8 cellular contexts compared by ENCODE assay signal in the genomic region with DNA sequence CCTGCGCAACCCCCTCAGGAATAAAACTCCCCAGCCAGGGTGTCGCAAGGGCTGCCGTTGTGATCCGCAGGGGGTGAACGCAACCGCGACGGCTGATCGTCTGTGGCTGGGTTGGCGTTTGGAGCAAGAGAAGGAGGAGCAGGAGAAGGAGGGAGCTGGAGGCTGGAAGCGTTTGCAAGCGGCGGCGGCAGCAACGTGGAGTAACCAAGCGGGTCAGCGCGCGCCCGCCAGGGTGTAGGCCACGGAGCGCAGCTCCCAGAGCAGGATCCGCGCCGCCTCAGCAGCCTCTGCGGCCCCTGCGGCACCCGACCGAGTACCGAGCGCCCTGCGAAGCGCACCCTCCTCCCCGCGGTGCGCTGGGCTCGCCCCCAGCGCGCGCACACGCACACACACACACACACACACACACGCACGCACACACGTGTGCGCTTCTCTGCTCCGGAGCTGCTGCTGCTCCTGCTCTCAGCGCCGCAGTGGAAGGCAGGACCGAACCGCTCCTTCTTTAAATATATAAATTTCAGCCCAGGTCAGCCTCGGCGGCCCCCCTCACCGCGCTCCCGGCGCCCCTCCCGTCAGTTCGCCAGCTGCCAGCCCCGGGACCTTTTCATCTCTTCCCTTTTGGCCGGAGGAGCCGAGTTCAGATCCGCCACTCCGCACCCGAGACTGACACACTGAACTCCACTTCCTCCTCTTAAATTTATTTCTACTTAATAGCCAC. TPM values are rescaled to one million over a fixed set of nuclear protein-coding genes. Genes with fewer than 3 reads are reported as not detected.
DNase-seq lines count a peak whose midpoint lies in the region; ATAC-seq and TF ChIP-seq lines count a peak whose summit lies in the region.

No MANE protein-coding gene starts in this region.

- no peak overlapping the region for H3K4me3 Mint-ChIP-seq in activated B cell treated with CpG ODN at 0.5 μM for 24 hours

- peaks cover 2% of the 10 kb centered on the region for H3K36me3 Mint-ChIP-seq in activated B cell treated with CpG ODN at 0.5 μM for 24 hours (ENCODE audit: low read depth)

- peaks cover 46% of the 10 kb centered on the region for H3K4me1 Mint-ChIP-seq in activated B cell treated with CpG ODN at 0.5 μM for 24 hours

- POLR2A ChIA-PET in activated B cell treated with CpG ODN at 0.5 μM for 24 hours (lab: Charles Lee) = interaction anchor here (0.9 to 1.4 kb wide), 5 partner anchors 8 to 844 kb away, joined by 3 to 6 read pairs (median 5); a partner anchor contains a TSS

- H3K9me3 ChIP-seq in mucosa of descending colon (no peaks in the 10 kb centered on the region), thyroid gland (no peaks in the 10 kb centered on the region)

- peak; percentile 76 for ATAC-seq in HG02759 (IDR thresholded peaks at IDR 0.05; ENCODE audit: unreplicated experiment)
- peak; percentile 76 for ATAC-seq in activated B cell treated with CpG ODN at 0.5 μM for 24 hours (ENCODE audit: low read depth)
- peak; percentile 82 for ATAC-seq in mucosa of descending colon

- TF ChIP-seq CTCF in GM13976 (IDR thresholded peaks at IDR 0.05; ENCODE audit: borderline replicate concordance, control extremely low read depth, extremely low read depth, insufficient read depth, missing control alignments) = no peak
- no peak for TF ChIP-seq CTCF in activated B cell treated with CpG ODN at 0.5 μM for 24 hours (IDR thresholded peaks at IDR 0.05)
- no peak for TF ChIP-seq CTCF in mucosa of descending colon (IDR thresholded peaks at IDR 0.05)
- peak in 2 of 6 experiments; percentile 3 to 12 for TF ChIP-seq CTCF in thyroid gland (IDR thresholded peaks at IDR 0.05)

- no peaks in the 10 kb centered on the region for H3K27me3 ChIP-seq in thyroid gland

- WGBS in thyroid gland, 2 donors = 0% methylated on average over 34 to 49 of the region's 64 CpGs

- no peak overlapping the region for H3K27ac Mint-ChIP-seq in activated B cell treated with CpG ODN at 0.5 μM for 24 hours

- H3K4me1 ChIP-seq in mucosa of descending colon (ENCODE audit: low read depth) (peaks cover 13% of the 10 kb centered on the region), thyroid gland (peaks cover 8 to 10% of the 10 kb centered on the region in 2 donors)

- in situ Hi-C loops in ACHN (cut with HindIII; ENCODE audit: low pct_ligation_motif_present, low pct_unique_long_range_greater_than_20kb, low sequenced_read_pairs) (no loop called here), GM13976 (cut with MboI; ENCODE audit: low sequenced_read_pairs, unreplicated experiment) (loop anchor here (25.0 kb wide), 2 partner anchors 1041 to 1316 kb away; no protein-coding TSS in a partner anchor)

- H3K27ac ChIP-seq in epithelial cell of prostate (peak overlapping the region; percentile 68), thyroid gland (peak overlapping the region in 2 of 3 donors; percentile 72 to 82)

- H3K9me3 Mint-ChIP-seq in activated B cell treated with CpG ODN at 0.5 μM for 24 hours = no peaks in the 10 kb centered on the region

- no peaks in the 10 kb centered on the region for H3K36me3 ChIP-seq in mucosa of descending colon (ENCODE audit: low read depth)
- H3K36me3 ChIP-seq in thyroid gland = no peaks in the 10 kb centered on the region

- DNase-seq in ACHN = peak; percentile 71
- DNase-seq in GM13976 (ENCODE audit: low spot score) = peak; percentile 69
- peak; percentile 67 for DNase-seq in NCI-H1105 treated with DMSO at 0.1 percent for 48 hours (lab: John Stamatoyannopoulos, UW)
- DNase-seq in activated B cell treated with CpG ODN at 0.5 μM for 24 hours = peak; percentile 50
- DNase-seq in epithelial cell of prostate (ENCODE audit: low read depth, low spot score) = no peak
- peak; percentile 29 to 69 (median 54) for DNase-seq in mucosa of descending colon
- DNase-seq in thyroid gland = peak; percentile 73 to 82

- H3K4me3 ChIP-seq in mucosa of descending colon (no peak overlapping the region), thyroid gland (replicated peaks in 1 of 3) (peak overlapping the region; percentile 47 to 76 (median 56))

- TF ChIP-seq POLR2A in thyroid gland (IDR thresholded peaks at IDR 0.05) = peak in 1 of 2 donors; percentile 39

- CTCF ChIA-PET in activated B cell treated with CpG ODN at 0.5 μM for 24 hours (lab: Charles Lee) = interaction anchor here (0.8 kb wide), 1 partner anchor 527 kb away, joined by 3 read pairs; no protein-coding TSS in a partner anchor

- intact Hi-C loops in activated B cell treated with CpG ODN at 0.5 μM for 24 hours (cut with micrococcal nuclease) = loop anchor here (1.0 to 5.0 kb wide), 6 partner anchors 31 to 1466 kb away; a partner anchor contains a TSS
- intact Hi-C loops in mucosa of descending colon (cut with DNase I, micrococcal nuclease) = no loop called here
- intact Hi-C loops in thyroid gland (cut with DNase I) = loop anchor here (10.0 kb wide), 1 partner anchor 119 kb away; no protein-coding TSS in a partner anchor

- no peaks in the 10 kb centered on the region for H3K27me3 Mint-ChIP-seq in activated B cell treated with CpG ODN at 0.5 μM for 24 hours

RNA-seq across cellular contexts. Expression of a gene that starts 0.7 kb away (rescaled TPM):
- total RNA-seq in activated B cell treated with CpG ODN at 0.5 μM for 24 hours (0.37 and 1.6 TPM in 2 replicates), mucosa of descending colon (1 to 10 TPM in 1 of 3 donors, under 1 TPM in 2; 0.09 to 8.5 (median 0.48) TPM), thyroid gland (10 to 100 TPM in 1 of 4 donors, 1 to 10 TPM in 3; 2.2 to 16.7 (median 8.0) TPM)

Comparison
In these comparisons a context has a peak if more than half of its experiments do, and no peak if none do; other contexts are left out.
1. intact Hi-C loops: an anchor here in activated B cell treated with CpG ODN at 0.5 μM for 24 hours (1.0 to 5.0 kb wide) and thyroid gland (10.0 kb wide); none called in mucosa of descending colon.